Comparison of ENCODE assay signal across 8 cellular contexts in genomic region chr12:21296751-21297406, GRCh38. TPM values are rescaled to one million over a fixed set of nuclear protein-coding genes. Genes with fewer than 3 reads are reported as not detected.
A peak's percentile ranks its signal among the peaks of the same experiment; 100 is the strongest.
DNase-seq lines count a peak whose midpoint lies in the region; TF ChIP-seq lines count a peak whose summit lies in the region.

No MANE protein-coding gene starts in this region.

- CTCF ChIA-PET in AG04449 (lab: Yijun Ruan, JAX) = interaction anchor here (0.6 to 5.2 kb wide), 6 partner anchors 16 to 164 kb away, joined by 3 to 28 read pairs (median 4); partner anchors contain the start of gene PYROXD1

- H3K4me3 ChIP-seq in AG04449 (ENCODE audit: low read depth, low read length) (no peak overlapping the region), HFF-Myc (replicated peaks; ENCODE audit: low read depth, low read length) (no peak overlapping the region), retinal pigment epithelial cell (ENCODE audit: low read length) (no peak overlapping the region)

- POLR2A ChIA-PET in AG04449 (lab: Yijun Ruan, JAX) = no interaction called here

- in situ Hi-C loops in G401 (cut with HindIII; ENCODE audit: low sequenced_read_pairs) = no loop called here

- H3K9me3 Mint-ChIP-seq in endothelial cell (ENCODE audit: unreplicated experiment) = no peaks in the 10 kb centered on the region

- H3K36me3 Mint-ChIP-seq in endothelial cell (ENCODE audit: low read depth, unreplicated experiment) = no peaks in the 10 kb centered on the region

- DNase-seq in AG04449 (ENCODE audit: low read depth, low spot score) (no peak), G401 (ENCODE audit: low spot score) (peak; percentile 38), HFF-Myc (ENCODE audit: extremely low read depth, low read depth) (peak; percentile 1), NCI-H2196 (lab: John Stamatoyannopoulos, UW; ENCODE audit: unreplicated experiment) (peak; percentile 49), endothelial cell (ENCODE audit: low spot score) (no peak), retinal pigment epithelial cell (ENCODE audit: low read depth) (no peak), mucosa of gallbladder (ENCODE audit: low spot score) (no peak), COLO668 (lab: John Stamatoyannopoulos, UW; ENCODE audit: unreplicated experiment) (no peak)

- no peak overlapping the region for H3K27ac Mint-ChIP-seq in endothelial cell (ENCODE audit: unreplicated experiment)

- H3K4me1 Mint-ChIP-seq in endothelial cell (ENCODE audit: unreplicated experiment) = no peaks in the 10 kb centered on the region

- no peaks in the 10 kb centered on the region for H3K27me3 Mint-ChIP-seq in endothelial cell (ENCODE audit: unreplicated experiment)

- peak; percentile 52 for TF ChIP-seq CTCF in AG04449 (IDR thresholded peaks at IDR 0.05; ENCODE audit: insufficient read depth, low read length, missing control alignments)
- TF ChIP-seq CTCF in HFF-Myc (IDR thresholded peaks at IDR 0.05; ENCODE audit: low read depth, low read length, missing control alignments) = peak; percentile 66
- TF ChIP-seq CTCF in endothelial cell (IDR thresholded peaks at IDR 0.05; ENCODE audit: unreplicated experiment) = peak; percentile 91
- peak; percentile 80 for TF ChIP-seq CTCF in retinal pigment epithelial cell (conservative IDR thresholded peaks at IDR 0.05; ENCODE audit: low read depth, low read length)

- H3K4me3 Mint-ChIP-seq in endothelial cell (ENCODE audit: unreplicated experiment) = no peak overlapping the region

RNA-seq across cellular contexts. Expression of gene SLCO1A2, which starts 37.8 kb away (rescaled TPM):
- total RNA-seq in G401 (2014; rRNA removed; shearing (Covaris generic)) = not detected in 2 replicates
- total RNA-seq in endothelial cell (ENCODE audit: unreplicated experiment) (2.1 TPM), mucosa of gallbladder (not detected)

Comparison
In these comparisons a context has a peak if more than half of its experiments do, and no peak if none do; other contexts are left out.
1. DNase-seq: peak in G401 (single experiment), HFF-Myc (single experiment) and NCI-H2196 (single experiment); none in AG04449 (single experiment), endothelial cell (single experiment), retinal pigment epithelial cell (single experiment), mucosa of gallbladder (single experiment) and COLO668 (single experiment).
2. Peak in every context shown above with its lines, with median percentiles within 50 percentile points of each other: CTCF ChIP-seq.